10 cellular contexts compared by ENCODE assay signal in the genomic region with DNA sequence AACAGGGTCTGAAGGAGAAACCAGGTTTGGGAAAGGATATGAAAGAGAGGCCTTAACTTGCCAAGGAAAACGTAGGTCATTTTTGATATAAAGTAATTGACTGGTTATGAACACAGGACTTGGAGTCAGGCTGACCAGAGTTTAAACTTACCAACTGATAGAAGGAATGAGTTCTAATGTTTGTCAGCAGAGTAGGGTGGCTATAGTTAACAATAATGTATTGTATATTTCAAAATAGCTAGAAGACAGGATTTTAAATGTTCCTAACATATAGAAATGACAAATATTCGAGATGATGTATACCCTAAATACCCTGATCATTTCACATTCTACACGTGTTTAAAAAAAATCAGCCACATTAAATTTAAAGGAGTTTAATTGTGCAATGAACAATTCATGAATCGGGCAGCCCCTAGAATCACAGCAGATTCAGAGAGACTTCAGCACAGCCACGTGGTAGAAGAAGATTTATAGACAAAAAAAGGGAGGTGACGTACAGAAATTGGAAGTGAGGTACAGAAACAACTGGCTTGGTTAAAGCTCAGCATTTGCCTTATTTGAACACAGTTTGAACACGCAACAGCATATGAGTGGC. TPM values are rescaled to one million over a fixed set of nuclear protein-coding genes. Genes with fewer than 3 reads are reported as not detected.
DNase-seq lines count a peak whose midpoint lies in the region; ATAC-seq, FAIRE-seq and TF ChIP-seq lines count a peak whose summit lies in the region.
"Had no signal": no experiment of that assay in that cellular context is flagged by ENCODE, and none has a peak within 500 bp of the region (broad histone marks: within the 10 kb centered on the region; RNA-seq: fewer than 3 reads in every experiment).

No MANE protein-coding gene starts in this region.

- H3K27me3 ChIP-seq in adipocyte (replicated peaks; ENCODE audit: control insufficient read depth, insufficient read depth, low read length) (no peaks in the 10 kb centered on the region), osteoblast (ENCODE audit: insufficient read depth, low read length) (no peaks in the 10 kb centered on the region)

- no peak for TF ChIP-seq CTCF in osteoblast (IDR thresholded peaks at IDR 0.05; ENCODE audit: extremely low read depth, low read depth, low read length)

- H3K4me1 ChIP-seq in adipocyte (ENCODE audit: control insufficient read depth, insufficient read depth, low read length) = peaks cover 33% of the 10 kb centered on the region
- peaks cover 29% of the 10 kb centered on the region for H3K4me1 ChIP-seq in osteoblast (ENCODE audit: insufficient read depth, low read length)

- no peak for TF ChIP-seq POLR2A in GM12892 (IDR thresholded peaks at IDR 0.05; ENCODE audit: low read depth, low read length)

- H3K4me3 ChIP-seq in adipocyte (ENCODE audit: low read length) (peak overlapping the region; percentile 55), osteoblast (ENCODE audit: insufficient read depth, low read length) (no peak overlapping the region)

- FAIRE-seq in GM12892 (lab: Jason Lieb, UNC) = no peak

- no peaks in the 10 kb centered on the region for H3K36me3 ChIP-seq in adipocyte (ENCODE audit: control insufficient read depth, insufficient read depth, low read length, severe bottlenecking)
- H3K36me3 ChIP-seq in osteoblast (ENCODE audit: insufficient read depth, low read length) = no peaks in the 10 kb centered on the region

- H3K27ac ChIP-seq in osteoblast (ENCODE audit: low read depth, low read length) = peak overlapping the region; percentile 57

- peak overlapping the region; percentile 49 for H3K9ac ChIP-seq in adipocyte (ENCODE audit: low read length)

- H3K4me2 ChIP-seq in osteoblast (ENCODE audit: insufficient read depth, low read length) = peak overlapping the region; percentile 80

- DNase-seq in adipocyte (ENCODE audit: low read depth) = no peak
- DNase-seq in osteoblast (ENCODE audit: insufficient read length, low spot score, missing footprints) = no peak
- DNase-seq in activated CD4-positive, alpha-beta T cell treated with anti-CD3 and anti-CD28 coated beads for 4 hours = no peak
- DNase-seq in iPS-NIHi7 (ENCODE audit: extremely low spot score) = no peak
- no peak for DNase-seq in GM12892 (ENCODE audit: insufficient read length)

- H3K79me2 ChIP-seq in osteoblast (ENCODE audit: insufficient read depth, low read length) = no peaks in the 10 kb centered on the region

- peak overlapping the region; percentile 40 for H2AFZ ChIP-seq in osteoblast (ENCODE audit: low read length)

- no peaks in the 10 kb centered on the region for H4K20me1 ChIP-seq in osteoblast (ENCODE audit: insufficient read depth, low read length)

- H3K9me3 ChIP-seq in adipocyte (ENCODE audit: control insufficient read depth, low read length) = no peaks in the 10 kb centered on the region
- no peaks in the 10 kb centered on the region for H3K9me3 ChIP-seq in osteoblast (ENCODE audit: low read depth, low read length)

- ATAC-seq in GM19035 (IDR thresholded peaks at IDR 0.05; ENCODE audit: unreplicated experiment) = peak; percentile 28
- peak; percentile 13 for ATAC-seq in HG02885 (IDR thresholded peaks at IDR 0.05; ENCODE audit: poor library complexity, unreplicated experiment)

RNA-seq across cellular contexts. Expression of a gene that starts 52.5 kb away (rescaled TPM):
- total RNA-seq in osteoblast = not detected in 2 replicates
- polyA plus RNA-seq in GM12892 (2012; ENCODE audit: missing spikeins) = 0.95 TPM
- total RNA-seq: H9, left cardiac atrium, SK-MEL-5 had no signal
